Comparison of ENCODE assay signal across 8 cellular contexts in the genomic region with DNA sequence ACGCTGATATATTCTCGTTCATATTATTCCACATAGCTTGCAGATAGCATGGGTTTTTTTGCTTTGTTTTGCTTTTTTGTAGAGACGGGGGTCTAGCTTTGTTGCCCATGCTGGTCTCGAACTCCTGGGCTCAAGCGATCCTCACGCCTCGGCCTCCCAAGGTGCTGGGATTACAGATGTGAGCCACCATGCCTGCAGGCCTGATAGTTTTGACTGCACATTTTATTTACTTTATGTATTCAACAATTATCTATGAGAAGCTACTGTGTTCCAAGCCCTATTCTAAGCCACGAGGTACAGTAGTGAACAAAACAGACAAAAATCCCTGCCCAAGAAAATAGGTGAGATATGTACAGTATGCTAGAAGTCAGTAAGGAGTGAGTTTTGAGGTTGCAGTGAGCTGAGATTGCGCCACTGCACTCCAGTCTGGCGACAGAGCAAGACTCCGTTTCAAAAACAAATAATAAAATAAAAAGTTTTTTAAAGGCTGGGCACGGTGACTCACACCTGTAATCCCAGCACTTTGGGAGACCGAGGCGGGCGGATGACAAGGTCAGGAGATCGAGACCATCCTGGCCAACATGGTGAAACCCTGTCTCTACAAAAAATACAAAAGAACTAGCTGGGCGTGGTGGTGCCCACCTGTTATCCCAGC. TPM values are rescaled to one million over a fixed set of nuclear protein-coding genes. Genes with fewer than 3 reads are reported as not detected.
DNase-seq lines count a peak whose midpoint lies in the region; ATAC-seq, FAIRE-seq and TF ChIP-seq lines count a peak whose summit lies in the region.
"Not testable (repeated sequence)": the region's sequence is repeated elsewhere in the genome, so short reads cannot be mapped to it uniquely, and the experiment has no call there.

No MANE protein-coding gene starts in this region.

- H4K12ac ChIP-seq in trophoblast cell (ENCODE audit: low read depth, low read length) = peak overlapping the region; percentile 63

- not testable (repeated sequence) for TF ChIP-seq CTCF in K562 (IDR thresholded peaks at IDR 0.05 in 2 of 3, conservative IDR thresholded peaks at IDR 0.05 in 1 of 3; ENCODE audit: insufficient read depth in 2 of 3, low read depth in 1 of 3, low read length in 3 of 3); esophagus muscularis mucosa (IDR thresholded peaks at IDR 0.05); lower lobe of right lung (IDR thresholded peaks at IDR 0.05); transverse colon (IDR thresholded peaks at IDR 0.05)

- H3K9ac ChIP-seq in K562 (ENCODE audit: insufficient read depth in 1 of 2, low read depth in 2 of 2, low read length in 2 of 2) = peak overlapping the region; percentile 49 to 84; a peak in 3 of 4 replicates
- peak overlapping the region; percentile 70 for H3K9ac ChIP-seq in trophoblast cell (ENCODE audit: low read length)

- TF ChIP-seq EP300 in K562 (IDR thresholded peaks at IDR 0.05; ENCODE audit: low read length); esophagus muscularis mucosa (IDR thresholded peaks at IDR 0.05); transverse colon (IDR thresholded peaks at IDR 0.05; ENCODE audit: low read depth): not testable (repeated sequence)

- peak overlapping the region; percentile 95 for H4K8ac ChIP-seq in trophoblast cell (ENCODE audit: low read depth, low read length)

- peak overlapping the region; percentile 96 for H3K27ac Mint-ChIP-seq in activated CD4-positive, alpha-beta T cell treated with anti-CD3 and anti-CD28 coated beads for 36 hours

- peaks cover 29% of the 10 kb centered on the region for H3K36me3 ChIP-seq in K562 (ENCODE audit: control insufficient read depth, insufficient read depth, low read length)
- not testable (repeated sequence) for H3K36me3 ChIP-seq in esophagus muscularis mucosa; lower lobe of right lung; trophoblast cell (ENCODE audit: control insufficient read depth in 1 of 2, insufficient read depth in 2 of 2, low read length in 2 of 2); transverse colon

- H3K79me2 ChIP-seq in K562 (ENCODE audit: control insufficient read depth, insufficient read depth, low read length) (peaks cover 37% of the 10 kb centered on the region), trophoblast cell (ENCODE audit: control insufficient read depth, insufficient read depth, low read length, poor library complexity) (peaks cover 15% of the 10 kb centered on the region)

- H4K91ac ChIP-seq in trophoblast cell (ENCODE audit: low read depth, low read length) = peak overlapping the region; percentile 91

- not testable (repeated sequence) for H3K27me3 ChIP-seq in K562 (ENCODE audit: control insufficient read depth in 2 of 2, insufficient read depth in 2 of 2, low read length in 2 of 2); esophagus muscularis mucosa; lower lobe of right lung (ENCODE audit: low read depth); trophoblast cell (ENCODE audit: insufficient read depth, low read length); transverse colon

- ATAC-seq in activated CD4-positive, alpha-beta T cell treated with anti-CD3 and anti-CD28 coated beads for 36 hours; K562: not testable (repeated sequence)
- ATAC-seq in lower lobe of right lung = peak in 1 of 2 donors; percentile 1

- peak overlapping the region; percentile 91 for H2BK120ac ChIP-seq in trophoblast cell (ENCODE audit: insufficient read depth, low read length, poor library complexity)

- in situ Hi-C loops in K562 (cut with MboI); transverse colon (cut with MboI; ENCODE audit: low pct_ligation_motif_present in 1 of 4, low pct_unique_long_range_greater_than_20kb in 1 of 4, low sequenced_read_pairs in 3 of 4): not testable (repeated sequence)

- H3K4me1 ChIP-seq in K562 (replicated peaks in 1 of 2; ENCODE audit: control insufficient read depth in 2 of 2, insufficient read depth in 2 of 2, low read length in 2 of 2) (peaks cover 20 to 33% of the 10 kb centered on the region in 2 experiments), esophagus muscularis mucosa (peaks cover 37 to 56% (median 50%) of the 10 kb centered on the region in 4 donors), lower lobe of right lung (peaks cover 41% of the 10 kb centered on the region), trophoblast cell (ENCODE audit: control insufficient read depth in 1 of 2, insufficient read depth in 2 of 2, low read length in 2 of 2) (peaks cover 9 to 11% of the 10 kb centered on the region in 2 experiments), transverse colon (peaks cover 10 to 50% (median 36%) of the 10 kb centered on the region in 4 donors)

- H2AFZ ChIP-seq in K562 (ENCODE audit: low read depth, low read length) (peak overlapping the region; percentile 87), trophoblast cell (ENCODE audit: insufficient read depth, low read length, poor library complexity) (peak overlapping the region; percentile 96)

- H3K9me3 ChIP-seq in K562 (replicated peaks; ENCODE audit: control insufficient read depth, insufficient read depth, low read depth, low read length); esophagus muscularis mucosa; lower lobe of right lung; trophoblast cell (ENCODE audit: insufficient read depth, low read depth, low read length); transverse colon: not testable (repeated sequence)

- not testable (repeated sequence) for H2BK5ac ChIP-seq in trophoblast cell (ENCODE audit: low read depth, low read length, poor library complexity)

- peak overlapping the region; percentile 94; the same call in 1 of the 2 replicates for H3K4me3 ChIP-seq in K562
- H3K4me3 ChIP-seq in esophagus muscularis mucosa = peak overlapping the region; percentile 88 to 99 (median 94)
- peak overlapping the region; percentile 91 for H3K4me3 ChIP-seq in lower lobe of right lung
- H3K4me3 ChIP-seq in trophoblast cell (ENCODE audit: low read depth, low read length) = not testable (repeated sequence)
- H3K4me3 ChIP-seq in transverse colon = peak overlapping the region in 1 of 4 donors; percentile 99

- H3K27ac ChIP-seq in K562 (ENCODE audit: extremely low read depth, low read depth, low read length) (peak overlapping the region; percentile 90), esophagus muscularis mucosa (replicated peaks in 1 of 4) (peak overlapping the region; percentile 99 to 100 (median 100)), lower lobe of right lung (peak overlapping the region; percentile 99), trophoblast cell (ENCODE audit: low read depth, low read length) (peak overlapping the region; percentile 1), transverse colon (peak overlapping the region; percentile 99 to 100 (median 100))

- peak overlapping the region; percentile 69 for H3K4ac ChIP-seq in trophoblast cell (ENCODE audit: low read depth, low read length)

- TF ChIP-seq POLR2A in K562 (conservative IDR thresholded peaks at IDR 0.05); esophagus muscularis mucosa (IDR thresholded peaks at IDR 0.05; ENCODE audit: low read depth); transverse colon (IDR thresholded peaks at IDR 0.05): not testable (repeated sequence)

- H3K14ac ChIP-seq in trophoblast cell (ENCODE audit: low read length) = peak overlapping the region; percentile 58

- POLR2A ChIA-PET in activated CD4-positive, alpha-beta T cell treated with anti-CD3 and anti-CD28 coated beads for 36 hours (lab: Charles Lee) = interaction anchor here (0.7 kb wide), 1 partner anchor 17 kb away, joined by 3 read pairs; no protein-coding TSS in a partner anchor
- POLR2A ChIA-PET in K562 (lab: Yijun Ruan, JAX) = interaction anchor here (0.7 to 2.7 kb wide), 7 partner anchors 9 to 43 kb away, joined by 3 to 24 read pairs (median 4); no protein-coding TSS in a partner anchor

- not testable (repeated sequence) for FAIRE-seq in K562 (lab: Jason Lieb, UNC)

- TF ChIP-seq RAD21 in K562 (CRISPR knock-in tag; conservative IDR thresholded peaks at IDR 0.05 in 1 of 2, IDR thresholded peaks at IDR 0.05 in 1 of 2) = not testable (repeated sequence)

- BruUV-seq in K562 (replicated peaks; lab: Mats Ljungman, UMichigan) = not testable (repeated sequence)

- H3K27me3 Mint-ChIP-seq in activated CD4-positive, alpha-beta T cell treated with anti-CD3 and anti-CD28 coated beads for 36 hours = not testable (repeated sequence)

- peaks cover 41% of the 10 kb centered on the region for H3K4me1 Mint-ChIP-seq in activated CD4-positive, alpha-beta T cell treated with anti-CD3 and anti-CD28 coated beads for 36 hours

- H4K20me1 ChIP-seq in K562 (replicated peaks; ENCODE audit: control insufficient read depth, insufficient read depth, low read length) = peaks cover 26% of the 10 kb centered on the region

- WGBS in K562 (ENCODE audit: insufficient coverage, low coverage, missing lambda C conversion rate) = 72% methylated on average over 17 of the region's 17 CpGs
- 69% methylated on average over 17 of the region's 17 CpGs for WGBS in esophagus muscularis mucosa
- no CpG with 5 or more reads among the region's 17 CpGs for WGBS in trophoblast cell (ENCODE audit: extremely low coverage, insufficient coverage, insufficient read length)
- 68 to 72% methylated on average over 9 to 17 of the region's 17 CpGs for WGBS in transverse colon (ENCODE audit: low coverage in 1 of 2), 2 donors

- H2AK5ac ChIP-seq in trophoblast cell (ENCODE audit: low read length) = peak overlapping the region; percentile 93

- CTCF ChIA-PET in activated CD4-positive, alpha-beta T cell treated with anti-CD3 and anti-CD28 coated beads for 36 hours (lab: Charles Lee) = interaction anchor here (0.7 to 1.8 kb wide), 8 partner anchors 8 to 182 kb away, joined by 3 to 11 read pairs (median 3); no protein-coding TSS in a partner anchor
- CTCF ChIA-PET in K562 (lab: Yijun Ruan, JAX; ENCODE audit: low intra/inter-chr PET ratio) = not testable (repeated sequence)

- H3K4me2 ChIP-seq in K562 (ENCODE audit: insufficient read depth, low read length) (peak overlapping the region; percentile 87), trophoblast cell (ENCODE audit: low read length) (peak overlapping the region; percentile 82)

- H3K9me3 Mint-ChIP-seq in activated CD4-positive, alpha-beta T cell treated with anti-CD3 and anti-CD28 coated beads for 36 hours (ENCODE audit: low read depth) = not testable (repeated sequence)

- intact Hi-C loops in activated CD4-positive, alpha-beta T cell treated with anti-CD3 and anti-CD28 coated beads for 36 hours (cut with DNase I, micrococcal nuclease) = loop anchor here (1.0 to 2.0 kb wide), 10 partner anchors 17 to 482 kb away; a partner anchor contains a TSS
- intact Hi-C loops in K562 (cut with micrococcal nuclease) (loop anchor here (1.0 to 2.0 kb wide), 2 partner anchors 33 to 42 kb away; no protein-coding TSS in a partner anchor), esophagus muscularis mucosa (cut with DNase I) (loop anchor here (2.0 to 10.0 kb wide), 2 partner anchors 41 to 75 kb away; no protein-coding TSS in a partner anchor), transverse colon (cut with DNase I; ENCODE audit: low total_unique reads) (loop anchor here (5.0 kb wide), 1 partner anchor 43 kb away; no protein-coding TSS in a partner anchor)
- intact Hi-C loops in lower lobe of right lung (cut with DNase I) = not testable (repeated sequence)

- H3K79me1 ChIP-seq in trophoblast cell (ENCODE audit: low read length) = peaks cover 21% of the 10 kb centered on the region

- not testable (repeated sequence) for H3K9me1 ChIP-seq in K562 (ENCODE audit: control insufficient read depth, insufficient read depth, low read length)

- peaks cover 29% of the 10 kb centered on the region for H3K36me3 Mint-ChIP-seq in activated CD4-positive, alpha-beta T cell treated with anti-CD3 and anti-CD28 coated beads for 36 hours (ENCODE audit: low read depth)

- peak overlapping the region; percentile 99 for H3K4me3 Mint-ChIP-seq in activated CD4-positive, alpha-beta T cell treated with anti-CD3 and anti-CD28 coated beads for 36 hours

- H3K23ac ChIP-seq in trophoblast cell (ENCODE audit: low read length) = not testable (repeated sequence)

- not testable (repeated sequence) for H2BK12ac ChIP-seq in trophoblast cell (ENCODE audit: low read length)

- peak overlapping the region; percentile 53 for H3K18ac ChIP-seq in trophoblast cell (ENCODE audit: low read length)

- DNase-seq in EH (ENCODE audit: low read depth) (peak; percentile 22), NOMO-1 (lab: John Stamatoyannopoulos, UW; ENCODE audit: unreplicated experiment in 2 of 2) (peak; percentile 66 to 73), lower lobe of right lung (peak; percentile 60), trophoblast cell (peak; percentile 60 to 77)
- not testable (repeated sequence) for DNase-seq in activated CD4-positive, alpha-beta T cell treated with anti-CD3 and anti-CD28 coated beads for 36 hours; K562 (ENCODE audit: extremely low read depth in 1 of 4, low spot score in 3 of 4); esophagus muscularis mucosa (ENCODE audit: extremely low spot score); transverse colon

RNA-seq across cellular contexts. Expression of a gene that starts 1.3 kb away (rescaled TPM):
- 100 to 1,000 TPM; 140 to 144 TPM for total RNA-seq in activated CD4-positive, alpha-beta T cell treated with anti-CD3 and anti-CD28 coated beads for 36 hours
- 60.5 and 71.2 TPM in 2 replicates for total RNA-seq in K562 (2011; cell fraction: chromatin; rRNA removed; ENCODE audit: low replicate concordance)
- total RNA-seq in K562 (2011; cell fraction: nucleolus; rRNA removed) = 39.9 and 41.7 TPM in 2 replicates
- 59.5 and 77.9 TPM in 2 replicates for total RNA-seq in K562 (2011; cell fraction: nucleoplasm; rRNA removed)
- 50.3 and 53.2 TPM in 2 replicates for total RNA-seq in K562 (2014; rRNA removed)
- total RNA-seq in K562 (2014; rRNA removed; fragmentation: Illumina TruSeq; extraction: Trizol) = 144 and 155 TPM in 2 replicates
- total RNA-seq in K562 (2015; rRNA removed; fragmentation: Illumina TruSeq; extraction: Trizol) = 135 and 136 TPM in 2 replicates
- total RNA-seq in K562 (2021) = 238 and 246 TPM in 2 replicates
- polyA plus RNA-seq in K562 (2011; rRNA removed) = 67.6 and 94.5 TPM in 2 replicates
- 43.4 and 52.2 TPM in 2 replicates for polyA plus RNA-seq in K562 (2011; cell fraction: cytosol; rRNA removed)
- 30.1 and 40.2 TPM in 2 replicates for polyA plus RNA-seq in K562 (2011; cell fraction: nucleus; rRNA removed)
- polyA plus RNA-seq in K562 (2012) = 142 and 212 TPM in 2 replicates
- 200 and 204 TPM in 2 replicates for polyA plus RNA-seq in K562 (2014; fragmentation: Illumina TruSeq; extraction: Trizol)
- polyA plus RNA-seq in K562 (2014; fragmentation: Nextera tagmentation; extraction: Ambion mirVana) = 10 to 100 TPM; 30.4 to 37.6 TPM
- polyA plus RNA-seq in K562 (2014; rRNA removed) = 74.9 and 83.6 TPM in 2 replicates
- polyA minus RNA-seq in K562 (2011; rRNA and poly(A)+ RNA removed) = 142 and 187 TPM in 2 replicates
- 110 and 154 TPM in 2 replicates for polyA minus RNA-seq in K562 (2011; cell fraction: cytosol; rRNA and poly(A)+ RNA removed)
- polyA minus RNA-seq in K562 (2011; cell fraction: nucleus; rRNA and poly(A)+ RNA removed) = 23.0 and 31.1 TPM in 2 replicates
- 10 to 100 TPM; 55.7 to 91.6 (median 73.7) TPM for total RNA-seq in esophagus muscularis mucosa
- total RNA-seq in lower lobe of right lung = 97.1 TPM
- polyA plus RNA-seq in trophoblast cell (2013) = 95.3 and 99.5 TPM in 2 replicates
- total RNA-seq in transverse colon = 10 to 100 TPM; 35.9 to 71.6 (median 48.2) TPM

RNA-seq across cellular contexts. Expression of a gene that starts 49.4 kb away (rescaled TPM):
- total RNA-seq in activated CD4-positive, alpha-beta T cell treated with anti-CD3 and anti-CD28 coated beads for 36 hours = under 1 TPM; 0.79 to 0.91 TPM
- total RNA-seq in K562 (2011; cell fraction: chromatin; rRNA removed; ENCODE audit: low replicate concordance) = 0.74 and 1.7 TPM in 2 replicates
- 2.6 and 3.0 TPM in 2 replicates for total RNA-seq in K562 (2011; cell fraction: nucleolus; rRNA removed)
- total RNA-seq in K562 (2011; cell fraction: nucleoplasm; rRNA removed) = 1.2 TPM in 2 replicates
- total RNA-seq in K562 (2014; rRNA removed) (0.41 and 0.49 TPM in 2 replicates), K562 (2014; rRNA removed; fragmentation: Illumina TruSeq; extraction: Trizol) (0.19 and 0.65 TPM in 2 replicates), K562 (2015; rRNA removed; fragmentation: Illumina TruSeq; extraction: Trizol) (0.98 and 1.1 TPM in 2 replicates), K562 (2021) (0.98 and 1.2 TPM in 2 replicates), esophagus muscularis mucosa (under 1 TPM in 3 of 4 donors, not detected in 1; 0.39 to 0.66 (median 0.46) TPM), lower lobe of right lung (1.7 TPM), transverse colon (under 1 TPM in 1 of 4 donors, not detected in 3; 0.41 TPM)
- polyA plus RNA-seq in K562 (2011; rRNA removed) (0.91 and 1.2 TPM in 2 replicates), K562 (2014; fragmentation: Illumina TruSeq; extraction: Trizol) (0.80 and 1.5 TPM in 2 replicates), K562 (2014; fragmentation: Nextera tagmentation; extraction: Ambion mirVana) (under 1 TPM in 1 of 2 experiments, not detected in 1; 0.06 TPM), K562 (2014; rRNA removed) (0.67 and 1.0 TPM in 2 replicates)
- 0.71 and 2.0 TPM in 2 replicates for polyA plus RNA-seq in K562 (2011; cell fraction: cytosol; rRNA removed)
- 1.8 and 2.8 TPM in 2 replicates for polyA plus RNA-seq in K562 (2011; cell fraction: nucleus; rRNA removed)
- polyA plus RNA-seq in K562 (2012) = 1.9 and 4.0 TPM in 2 replicates
- polyA minus RNA-seq in K562 (2011; rRNA and poly(A)+ RNA removed) = 0.30 and 0.53 TPM in 2 replicates
- polyA minus RNA-seq in K562 (2011; cell fraction: cytosol; rRNA and poly(A)+ RNA removed) = 0.55 and 0.76 TPM in 2 replicates
- polyA minus RNA-seq in K562 (2011; cell fraction: nucleus; rRNA and poly(A)+ RNA removed) = 0.27 TPM in 1 of 2 replicates, not detected in the other
- 7.1 and 7.7 TPM in 2 replicates for polyA plus RNA-seq in trophoblast cell (2013)

RNA-seq across cellular contexts. Expression of a gene that starts 57.6 kb away (rescaled TPM):
- total RNA-seq in activated CD4-positive, alpha-beta T cell treated with anti-CD3 and anti-CD28 coated beads for 36 hours = 100 to 1,000 TPM in 1 of 2 experiments, 10 to 100 TPM in 1; 71.1 to 127 TPM
- total RNA-seq in K562 (2011; cell fraction: chromatin; rRNA removed; ENCODE audit: low replicate concordance) = 7.2 and 18.6 TPM in 2 replicates
- total RNA-seq in K562 (2011; cell fraction: nucleolus; rRNA removed) = 37.0 and 39.4 TPM in 2 replicates
- total RNA-seq in K562 (2011; cell fraction: nucleoplasm; rRNA removed) = 25.3 and 28.7 TPM in 2 replicates
- total RNA-seq in K562 (2014; rRNA removed) = 138 and 216 TPM in 2 replicates
- 16.0 and 27.1 TPM in 2 replicates for total RNA-seq in K562 (2014; rRNA removed; fragmentation: Illumina TruSeq; extraction: Trizol)
- total RNA-seq in K562 (2015; rRNA removed; fragmentation: Illumina TruSeq; extraction: Trizol) = 180 TPM in 2 replicates
- total RNA-seq in K562 (2021) = 522 and 565 TPM in 2 replicates
- 44.8 and 88.9 TPM in 2 replicates for polyA plus RNA-seq in K562 (2011; rRNA removed)
- 114 and 636 TPM in 2 replicates for polyA plus RNA-seq in K562 (2011; cell fraction: cytosol; rRNA removed)
- polyA plus RNA-seq in K562 (2011; cell fraction: nucleus; rRNA removed) = 55.5 and 127 TPM in 2 replicates
- polyA plus RNA-seq in K562 (2012) = 343 and 551 TPM in 2 replicates
- 258 and 607 TPM in 2 replicates for polyA plus RNA-seq in K562 (2014; fragmentation: Illumina TruSeq; extraction: Trizol)
- polyA plus RNA-seq in K562 (2014; fragmentation: Nextera tagmentation; extraction: Ambion mirVana) = 100 to 1,000 TPM in 1 of 2 experiments, 10 to 100 TPM in 1; 97.3 to 128 TPM
- polyA plus RNA-seq in K562 (2014; rRNA removed) = 283 and 298 TPM in 2 replicates
- 7.3 and 10.1 TPM in 2 replicates for polyA minus RNA-seq in K562 (2011; rRNA and poly(A)+ RNA removed)
- 107 and 110 TPM in 2 replicates for polyA minus RNA-seq in K562 (2011; cell fraction: cytosol; rRNA and poly(A)+ RNA removed)
- 19.9 and 22.8 TPM in 2 replicates for polyA minus RNA-seq in K562 (2011; cell fraction: nucleus; rRNA and poly(A)+ RNA removed)
- total RNA-seq in esophagus muscularis mucosa = 1,000 to 10,000 TPM in 3 of 4 donors, 100 to 1,000 TPM in 1; 927 to 2,513 (median 1,694) TPM
- 609 TPM for total RNA-seq in lower lobe of right lung
- 1,533 and 1,664 TPM in 2 replicates for polyA plus RNA-seq in trophoblast cell (2013)
- 1,000 to 10,000 TPM in 1 of 4 donors, 100 to 1,000 TPM in 3; 387 to 1,086 (median 519) TPM for total RNA-seq in transverse colon

Comparison
In these comparisons a context has a peak if more than half of its experiments do, and no peak if none do; other contexts are left out.
1. H3K27ac ChIP-seq: peak in every context shown above with its lines; median percentile 100 in esophagus muscularis mucosa; 100 in transverse colon; 99 in lower lobe of right lung; 90 in K562; 1 in trophoblast cell.